Comparison of ENCODE assay signal across 27 cellular contexts in the genomic region with DNA sequence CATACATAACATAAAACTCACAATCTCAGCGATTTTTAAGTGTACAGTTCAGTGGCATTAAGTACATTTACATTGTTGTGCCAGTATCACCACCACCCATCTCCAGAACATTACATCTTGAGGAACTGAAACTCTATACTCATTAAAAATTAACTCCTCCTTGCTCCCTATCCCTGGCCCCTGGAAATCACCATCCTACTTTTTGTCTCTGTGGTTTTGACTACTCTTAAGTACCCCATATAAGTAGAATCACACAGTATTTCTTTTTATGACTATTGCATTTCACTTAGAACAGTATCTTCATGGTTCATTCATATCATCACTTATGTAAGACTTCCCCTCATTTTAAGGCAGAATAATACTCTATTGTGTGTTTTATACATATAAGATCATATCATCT.
DNase-seq lines count a peak whose midpoint lies in the region; ATAC-seq, FAIRE-seq and TF ChIP-seq lines count a peak whose summit lies in the region.
"Had no signal": no experiment of that assay in that cellular context is flagged by ENCODE, and none has a peak within 500 bp of the region (broad histone marks: within the 10 kb centered on the region; RNA-seq: fewer than 3 reads in every experiment).

No MANE protein-coding gene starts in this region.

- no peaks in the 10 kb centered on the region for H4K20me1 ChIP-seq in HepG2 (ENCODE audit: insufficient read depth, low read length)

- ATAC-seq in GM18868 (IDR thresholded peaks at IDR 0.05; ENCODE audit: unreplicated experiment) (peak; percentile 64), GM21423 (IDR thresholded peaks at IDR 0.05; ENCODE audit: unreplicated experiment) (peak; percentile 74), HG03064 (IDR thresholded peaks at IDR 0.05; ENCODE audit: low read depth, unreplicated experiment) (peak; percentile 67), HepG2 (no peak)
- ATAC-seq: body of pancreas; effector memory CD8-positive, alpha-beta T cell; gastroesophageal sphincter; Panc1; stimulated activated naive CD8-positive, alpha-beta T cell treated with anti-CD3 and anti-CD28 coated beads, Interleukin-15, amount 100 ng/mL, for 72 hours; T-helper 17 cell had no signal

- H3K9me3 ChIP-seq in Peyer's patch: no peaks in the 10 kb centered on the region
- H3K9me3 ChIP-seq in HepG2 (ENCODE audit: low read length): peaks cover 36% of the 10 kb centered on the region
- H3K9me3 ChIP-seq: body of pancreas, esophagus squamous epithelium, SJSA1 had no signal

- H3K36me3 ChIP-seq in Peyer's patch: no peaks in the 10 kb centered on the region
- no peaks in the 10 kb centered on the region for H3K36me3 ChIP-seq in HepG2 (replicated peaks in 1 of 2; ENCODE audit: control insufficient read depth in 1 of 2, insufficient read depth in 2 of 2, low read length in 2 of 2)
- H3K36me3 ChIP-seq: esophagus squamous epithelium, gastroesophageal sphincter, SJSA1, tibial nerve had no signal

- no peaks in the 10 kb centered on the region for H3K27me3 ChIP-seq in Peyer's patch
- H3K27me3 ChIP-seq in HepG2 (ENCODE audit: control insufficient read depth in 1 of 2, insufficient read depth in 2 of 2, low read length in 2 of 2): no peaks in the 10 kb centered on the region
- H3K27me3 ChIP-seq: body of pancreas, esophagus squamous epithelium, gastroesophageal sphincter, SJSA1, tibial nerve had no signal

- TF ChIP-seq CTCF in Peyer's patch (IDR thresholded peaks at IDR 0.05) (no peak), HepG2 (CRISPR knock-in tag; IDR thresholded peaks at IDR 0.05) (no peak)

- H3K4me3 ChIP-seq in Peyer's patch (no peak overlapping the region), HepG2 (replicated peaks in 1 of 3; ENCODE audit: insufficient read depth in 1 of 3, low read depth in 2 of 3, low read length in 3 of 3) (no peak overlapping the region)
- H3K4me3 ChIP-seq: body of pancreas, esophagus squamous epithelium, gastroesophageal sphincter, SJSA1, tibial nerve had no signal

- CTCF ChIA-PET in HepG2 (lab: Yijun Ruan, JAX; ENCODE audit: low intra/inter-chr PET ratio, low total read pairs): no interaction called here

- no TSS peak for BruUV-seq in HepG2 (replicated peaks; lab: Mats Ljungman, UMichigan)

- H3K79me2 ChIP-seq in HepG2 (ENCODE audit: insufficient read depth, low read length): no peaks in the 10 kb centered on the region

- intact Hi-C loops in HepG2 (cut with micrococcal nuclease; ENCODE audit: unreplicated experiment): no loop called here

- POLR2A ChIA-PET in HepG2 (lab: Yijun Ruan, JAX): no interaction called here

- WGBS in HepG2 (ENCODE audit: low lambda C conversion rate): 3% methylated on average over 1 of the region's 1 CpG

- FAIRE-seq in HepG2 (lab: Jason Lieb, UNC): no peak

- no peak overlapping the region for H3K9ac ChIP-seq in HepG2 (ENCODE audit: insufficient read depth, low read depth, low read length)

- TF ChIP-seq POLR2A in Peyer's patch (IDR thresholded peaks at IDR 0.05) (no peak), HepG2 (IDR thresholded peaks at IDR 0.05; ENCODE audit: insufficient read depth in 1 of 2, low read depth in 2 of 2, low read length in 2 of 2) (no peak)

- TF ChIP-seq RAD21 in HepG2 (CRISPR knock-in tag; IDR thresholded peaks at IDR 0.05): no peak

- no peak overlapping the region for H2AFZ ChIP-seq in HepG2 (ENCODE audit: low read length)

- TF ChIP-seq EP300 in HepG2 (IDR thresholded peaks at IDR 0.05; ENCODE audit: low read depth in 2 of 2, low read length in 2 of 2) (no peak), HepG2 (CRISPR knock-in tag; IDR thresholded peaks at IDR 0.05; ENCODE audit: borderline replicate concordance) (no peak)

- no peaks in the 10 kb centered on the region for H3K4me1 ChIP-seq in Peyer's patch
- no peaks in the 10 kb centered on the region for H3K4me1 ChIP-seq in HepG2 (ENCODE audit: insufficient read depth, low read length)
- H3K4me1 ChIP-seq: body of pancreas, esophagus squamous epithelium, gastroesophageal sphincter, tibial nerve had no signal

- H3K27ac ChIP-seq in Peyer's patch: no peak overlapping the region
- no peak overlapping the region for H3K27ac ChIP-seq in HepG2 (ENCODE audit: extremely low read length, insufficient read depth, low read length)
- H3K27ac ChIP-seq: body of pancreas, esophagus squamous epithelium, gastroesophageal sphincter, SJSA1, tibial nerve, VCaP had no signal

- peak; percentile 9 for DNase-seq in RPMI8226
- no peak for DNase-seq in Peyer's patch
- DNase-seq in A172 (ENCODE audit: low spot score): no peak
- DNase-seq in HepG2 (ENCODE audit: low spot score): no peak
- DNase-seq: activated CD4-positive, alpha-beta T cell treated with anti-CD3 and anti-CD28 coated beads, Interleukin-2, amount 50 U/mL, for 1 hour; activated CD8-positive, alpha-beta memory T cell treated with anti-CD3 and anti-CD28 coated beads, Interleukin-2, amount 50 U/mL, for 4 hours; activated effector memory CD4-positive, alpha-beta T cell treated with Interleukin-2 at 50 U/mL for 16 hours; body of pancreas; CD8-positive, alpha-beta memory T cell; effector memory CD8-positive, alpha-beta T cell; esophagus squamous epithelium; KBM-7; mammary epithelial cell; MV-4-11; NCI-H1930; NCI-H446 treated with DMSO at 0.1 percent for 48 hours; stimulated activated CD4-positive, alpha-beta T cell treated with anti-CD3 and anti-CD28 coated beads, Interleukin-4, amount 100 ng/mL, for 24 hours; stimulated activated naive CD8-positive, alpha-beta T cell treated with anti-CD3 and anti-CD28 coated beads, Interleukin-15, amount 100 ng/mL, for 72 hours; T-helper 17 cell had no signal

- in situ Hi-C loops in HepG2 (cut with HindIII; ENCODE audit: extremely low pct_ligation_motif_present, low pct_unique_long_range_greater_than_20kb): no loop called here

- no peak overlapping the region for H3K4me2 ChIP-seq in HepG2 (ENCODE audit: low read depth, low read length)

TF ChIP-seq in HepG2, 621 proteins besides CTCF, POLR2A, EP300 and RAD21 (continues in another document):
- TF ChIP-seq SOX5 (CRISPR knock-in tag; IDR thresholded peaks at IDR 0.05; ENCODE audit: borderline replicate concordance): no peak
- TF ChIP-seq, protein P1, sequence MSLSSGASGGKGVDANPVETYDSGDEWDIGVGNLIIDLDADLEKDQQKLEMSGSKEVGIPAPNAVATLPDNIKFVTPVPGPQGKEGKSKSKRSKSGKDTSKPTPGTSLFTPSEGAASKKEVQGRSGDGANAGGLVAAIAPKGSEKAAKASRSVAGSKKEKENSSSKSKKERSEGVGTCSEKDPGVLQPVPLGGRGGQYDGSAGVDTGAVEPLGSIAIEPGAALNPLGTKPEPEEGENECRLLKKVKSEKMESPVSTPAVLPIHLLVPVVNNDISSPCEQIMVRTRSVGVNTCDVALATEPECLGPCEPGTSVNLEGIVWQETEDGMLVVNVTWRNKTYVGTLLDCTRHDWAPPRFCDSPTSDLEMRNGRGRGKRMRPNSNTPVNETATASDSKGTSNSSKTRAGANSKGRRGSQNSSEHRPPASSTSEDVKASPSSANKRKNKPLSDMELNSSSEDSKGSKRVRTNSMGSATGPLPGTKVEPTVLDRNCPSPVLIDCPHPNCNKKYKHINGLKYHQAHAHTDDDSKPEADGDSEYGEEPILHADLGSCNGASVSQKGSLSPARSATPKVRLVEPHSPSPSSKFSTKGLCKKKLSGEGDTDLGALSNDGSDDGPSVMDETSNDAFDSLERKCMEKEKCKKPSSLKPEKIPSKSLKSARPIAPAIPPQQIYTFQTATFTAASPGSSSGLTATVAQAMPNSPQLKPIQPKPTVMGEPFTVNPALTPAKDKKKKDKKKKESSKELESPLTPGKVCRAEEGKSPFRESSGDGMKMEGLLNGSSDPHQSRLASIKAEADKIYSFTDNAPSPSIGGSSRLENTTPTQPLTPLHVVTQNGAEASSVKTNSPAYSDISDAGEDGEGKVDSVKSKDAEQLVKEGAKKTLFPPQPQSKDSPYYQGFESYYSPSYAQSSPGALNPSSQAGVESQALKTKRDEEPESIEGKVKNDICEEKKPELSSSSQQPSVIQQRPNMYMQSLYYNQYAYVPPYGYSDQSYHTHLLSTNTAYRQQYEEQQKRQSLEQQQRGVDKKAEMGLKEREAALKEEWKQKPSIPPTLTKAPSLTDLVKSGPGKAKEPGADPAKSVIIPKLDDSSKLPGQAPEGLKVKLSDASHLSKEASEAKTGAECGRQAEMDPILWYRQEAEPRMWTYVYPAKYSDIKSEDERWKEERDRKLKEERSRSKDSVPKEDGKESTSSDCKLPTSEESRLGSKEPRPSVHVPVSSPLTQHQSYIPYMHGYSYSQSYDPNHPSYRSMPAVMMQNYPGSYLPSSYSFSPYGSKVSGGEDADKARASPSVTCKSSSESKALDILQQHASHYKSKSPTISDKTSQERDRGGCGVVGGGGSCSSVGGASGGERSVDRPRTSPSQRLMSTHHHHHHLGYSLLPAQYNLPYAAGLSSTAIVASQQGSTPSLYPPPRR (CRISPR knock-in tag; IDR thresholded peaks at IDR 0.05; ENCODE audit: borderline replicate concordance): no peak
- no peak for TF ChIP-seq HDAC2 (CRISPR knock-in tag; IDR thresholded peaks at IDR 0.05)
- no peak for TF ChIP-seq ZFP90 (CRISPR knock-in tag; IDR thresholded peaks at IDR 0.05; ENCODE audit: borderline replicate concordance)
- no peak for TF ChIP-seq ZNF382 (CRISPR knock-in tag; IDR thresholded peaks at IDR 0.05; ENCODE audit: borderline replicate concordance)
